Comparison of ENCODE assay signal across 1 cellular context in the genomic region with DNA sequence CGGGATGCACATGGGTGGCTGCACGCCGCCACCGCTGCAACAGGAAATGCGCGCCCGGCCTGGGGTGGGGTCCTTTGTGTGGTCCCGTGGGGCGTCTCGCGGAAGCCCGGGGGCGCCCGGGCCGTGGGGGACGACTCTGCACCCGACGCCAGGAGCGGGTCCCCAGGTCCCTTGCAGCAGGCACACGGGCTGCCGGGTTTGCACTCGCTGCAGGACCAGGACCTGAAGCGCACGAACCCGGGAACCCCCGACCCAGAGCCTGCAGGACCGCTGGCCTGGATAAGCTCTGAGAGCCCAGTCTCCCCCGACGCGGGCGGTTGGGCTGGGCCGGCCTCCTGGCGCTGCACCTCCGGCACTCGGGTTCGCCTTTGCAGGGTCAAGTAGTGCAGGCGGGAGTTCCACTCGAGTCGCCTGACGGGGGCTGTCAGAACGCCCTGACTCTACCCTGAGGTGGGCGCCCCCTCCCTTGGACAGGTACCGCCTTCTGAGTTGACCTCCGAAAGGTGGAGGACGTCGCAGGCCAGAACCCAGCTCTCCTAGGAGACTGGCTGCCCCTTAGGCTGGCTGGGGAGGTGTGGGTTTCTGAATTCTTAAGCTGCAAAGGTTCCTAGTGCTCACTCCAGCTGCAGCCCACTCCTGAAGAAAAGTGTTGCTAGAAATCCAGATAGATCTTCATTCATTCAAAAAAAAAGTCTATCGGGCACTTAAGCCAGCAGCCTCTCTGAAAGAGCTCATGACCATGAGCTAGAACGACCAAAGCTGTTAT.
TF ChIP-seq lines count a peak whose summit lies in the region.

No MANE protein-coding gene starts in this region.

TF ChIP-seq in HepG2, 621 proteins besides CTCF, POLR2A, EP300 and RAD21 (continued from another document and continues in another):
- TF ChIP-seq IKZF1 (IDR thresholded peaks at IDR 0.05) (no peak), ASH2L (IDR thresholded peaks at IDR 0.05; ENCODE audit: insufficient read length, low read depth, low read length) (no peak), BCL6 (CRISPR knock-in tag; IDR thresholded peaks at IDR 0.05) (no peak), ZNF589 (CRISPR knock-in tag; conservative IDR thresholded peaks at IDR 0.05) (no peak), JUN (CRISPR knock-in tag; IDR thresholded peaks at IDR 0.05) (no peak), MIER2 (CRISPR knock-in tag; IDR thresholded peaks at IDR 0.05) (no peak), DNMT3B (CRISPR knock-in tag; conservative IDR thresholded peaks at IDR 0.05) (no peak), HNRNPUL1 (IDR thresholded peaks at IDR 0.05; ENCODE audit: low read depth, low read length) (no peak), SAP130 (CRISPR knock-in tag; IDR thresholded peaks at IDR 0.05; ENCODE audit: low read depth) (peak; percentile 40; the same call in 1 of the 2 replicates), SETDB1 (CRISPR knock-in tag; IDR thresholded peaks at IDR 0.05; ENCODE audit: borderline replicate concordance) (no peak), PITX1 (CRISPR knock-in tag; IDR thresholded peaks at IDR 0.05) (no peak), ARID2 (CRISPR knock-in tag; IDR thresholded peaks at IDR 0.05; ENCODE audit: borderline replicate concordance) (peak; percentile 80; the same call in 1 of the 2 replicates), HDAC1 (CRISPR knock-in tag; IDR thresholded peaks at IDR 0.05) (peak; percentile 55), TBX2 (CRISPR knock-in tag; IDR thresholded peaks at IDR 0.05; ENCODE audit: borderline replicate concordance) (peak; percentile 74), SMAD1 (CRISPR knock-in tag; IDR thresholded peaks at IDR 0.05; ENCODE audit: borderline replicate concordance, low read depth) (no peak), HNF4G (IDR thresholded peaks at IDR 0.05; ENCODE audit: borderline replicate concordance, low read depth, low read length) (no peak), HNF4G (CRISPR knock-in tag; IDR thresholded peaks at IDR 0.05; ENCODE audit: borderline replicate concordance, low read depth) (no peak), TMF1 (CRISPR knock-in tag; IDR thresholded peaks at IDR 0.05; ENCODE audit: low read depth) (no peak), BORCS8-MEF2B (CRISPR knock-in tag; IDR thresholded peaks at IDR 0.05) (peak; percentile 67; the same call in 1 of the 2 replicates), ZNF44 (CRISPR knock-in tag; IDR thresholded peaks at IDR 0.05) (no peak), SMYD3 (CRISPR knock-in tag; IDR thresholded peaks at IDR 0.05) (no peak), NRL (CRISPR knock-in tag; IDR thresholded peaks at IDR 0.05; ENCODE audit: borderline replicate concordance) (0 out of 2 replicates have a peak, but pooled peaks have one; percentile 32), REPIN1 (CRISPR knock-in tag; IDR thresholded peaks at IDR 0.05; ENCODE audit: borderline replicate concordance, low read depth) (no peak), ARHGAP35 (CRISPR knock-in tag; IDR thresholded peaks at IDR 0.05; ENCODE audit: borderline replicate concordance) (0 out of 2 replicates have a peak, but pooled peaks have one; percentile 22), ZNF605 (CRISPR knock-in tag; IDR thresholded peaks at IDR 0.05) (no peak), ZNF430 (CRISPR knock-in tag; IDR thresholded peaks at IDR 0.05) (no peak; the same call in 1 of the 2 replicates), ZFX (CRISPR knock-in tag; IDR thresholded peaks at IDR 0.05; ENCODE audit: low read depth) (no peak; the same call in 1 of the 2 replicates), ZNF629 (CRISPR knock-in tag; conservative IDR thresholded peaks at IDR 0.05) (no peak), ISX (CRISPR knock-in tag; conservative IDR thresholded peaks at IDR 0.05) (no peak), PHB2 (IDR thresholded peaks at IDR 0.05; ENCODE audit: partially characterized antibody) (no peak), JUNB (CRISPR knock-in tag; IDR thresholded peaks at IDR 0.05; ENCODE audit: borderline replicate concordance) (no peak), ZFAT (CRISPR knock-in tag; conservative IDR thresholded peaks at IDR 0.05) (no peak), ZNF792 (CRISPR knock-in tag; IDR thresholded peaks at IDR 0.05) (0 out of 2 replicates have a peak, but pooled peaks have one; percentile 6), ZNF205 (CRISPR knock-in tag; IDR thresholded peaks at IDR 0.05) (no peak), YEATS2 (CRISPR knock-in tag; IDR thresholded peaks at IDR 0.05; ENCODE audit: borderline replicate concordance) (no peak), RXRA (CRISPR knock-in tag; IDR thresholded peaks at IDR 0.05) (0 out of 2 replicates have a peak, but pooled peaks have one; percentile 36)
- TF ChIP-seq, protein P1, sequence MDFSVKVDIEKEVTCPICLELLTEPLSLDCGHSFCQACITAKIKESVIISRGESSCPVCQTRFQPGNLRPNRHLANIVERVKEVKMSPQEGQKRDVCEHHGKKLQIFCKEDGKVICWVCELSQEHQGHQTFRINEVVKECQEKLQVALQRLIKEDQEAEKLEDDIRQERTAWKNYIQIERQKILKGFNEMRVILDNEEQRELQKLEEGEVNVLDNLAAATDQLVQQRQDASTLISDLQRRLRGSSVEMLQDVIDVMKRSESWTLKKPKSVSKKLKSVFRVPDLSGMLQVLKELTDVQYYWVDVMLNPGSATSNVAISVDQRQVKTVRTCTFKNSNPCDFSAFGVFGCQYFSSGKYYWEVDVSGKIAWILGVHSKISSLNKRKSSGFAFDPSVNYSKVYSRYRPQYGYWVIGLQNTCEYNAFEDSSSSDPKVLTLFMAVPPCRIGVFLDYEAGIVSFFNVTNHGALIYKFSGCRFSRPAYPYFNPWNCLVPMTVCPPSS (IDR thresholded peaks at IDR 0.05): no peak
- TF ChIP-seq, protein P2, sequence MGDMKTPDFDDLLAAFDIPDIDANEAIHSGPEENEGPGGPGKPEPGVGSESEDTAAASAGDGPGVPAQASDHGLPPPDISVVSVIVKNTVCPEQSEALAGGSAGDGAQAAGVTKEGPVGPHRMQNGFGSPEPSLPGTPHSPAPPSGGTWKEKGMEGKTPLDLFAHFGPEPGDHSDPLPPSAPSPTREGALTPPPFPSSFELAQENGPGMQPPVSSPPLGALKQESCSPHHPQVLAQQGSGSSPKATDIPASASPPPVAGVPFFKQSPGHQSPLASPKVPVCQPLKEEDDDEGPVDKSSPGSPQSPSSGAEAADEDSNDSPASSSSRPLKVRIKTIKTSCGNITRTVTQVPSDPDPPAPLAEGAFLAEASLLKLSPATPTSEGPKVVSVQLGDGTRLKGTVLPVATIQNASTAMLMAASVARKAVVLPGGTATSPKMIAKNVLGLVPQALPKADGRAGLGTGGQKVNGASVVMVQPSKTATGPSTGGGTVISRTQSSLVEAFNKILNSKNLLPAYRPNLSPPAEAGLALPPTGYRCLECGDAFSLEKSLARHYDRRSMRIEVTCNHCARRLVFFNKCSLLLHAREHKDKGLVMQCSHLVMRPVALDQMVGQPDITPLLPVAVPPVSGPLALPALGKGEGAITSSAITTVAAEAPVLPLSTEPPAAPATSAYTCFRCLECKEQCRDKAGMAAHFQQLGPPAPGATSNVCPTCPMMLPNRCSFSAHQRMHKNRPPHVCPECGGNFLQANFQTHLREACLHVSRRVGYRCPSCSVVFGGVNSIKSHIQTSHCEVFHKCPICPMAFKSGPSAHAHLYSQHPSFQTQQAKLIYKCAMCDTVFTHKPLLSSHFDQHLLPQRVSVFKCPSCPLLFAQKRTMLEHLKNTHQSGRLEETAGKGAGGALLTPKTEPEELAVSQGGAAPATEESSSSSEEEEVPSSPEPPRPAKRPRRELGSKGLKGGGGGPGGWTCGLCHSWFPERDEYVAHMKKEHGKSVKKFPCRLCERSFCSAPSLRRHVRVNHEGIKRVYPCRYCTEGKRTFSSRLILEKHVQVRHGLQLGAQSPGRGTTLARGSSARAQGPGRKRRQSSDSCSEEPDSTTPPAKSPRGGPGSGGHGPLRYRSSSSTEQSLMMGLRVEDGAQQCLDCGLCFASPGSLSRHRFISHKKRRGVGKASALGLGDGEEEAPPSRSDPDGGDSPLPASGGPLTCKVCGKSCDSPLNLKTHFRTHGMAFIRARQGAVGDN (CRISPR knock-in tag; IDR thresholded peaks at IDR 0.05): peak; percentile 74
- TF ChIP-seq, protein P3, sequence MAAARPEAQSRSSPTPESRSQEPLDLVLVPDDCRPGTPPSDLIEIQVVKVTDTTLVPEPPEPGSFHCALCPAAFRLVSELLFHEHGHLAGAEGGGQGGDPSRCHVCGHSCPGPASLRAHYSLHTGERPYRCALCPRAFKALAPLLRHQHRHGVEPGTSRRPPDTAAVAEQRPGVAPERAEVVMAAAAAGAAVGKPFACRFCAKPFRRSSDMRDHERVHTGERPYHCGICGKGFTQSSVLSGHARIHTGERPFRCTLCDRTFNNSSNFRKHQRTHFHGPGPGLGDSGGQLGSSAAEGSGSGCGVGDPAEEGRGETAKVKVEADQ (CRISPR knock-in tag; IDR thresholded peaks at IDR 0.05; ENCODE audit: borderline replicate concordance): 0 out of 2 replicates have a peak, but pooled peaks have one; percentile 12
- TF ChIP-seq, protein P4, sequence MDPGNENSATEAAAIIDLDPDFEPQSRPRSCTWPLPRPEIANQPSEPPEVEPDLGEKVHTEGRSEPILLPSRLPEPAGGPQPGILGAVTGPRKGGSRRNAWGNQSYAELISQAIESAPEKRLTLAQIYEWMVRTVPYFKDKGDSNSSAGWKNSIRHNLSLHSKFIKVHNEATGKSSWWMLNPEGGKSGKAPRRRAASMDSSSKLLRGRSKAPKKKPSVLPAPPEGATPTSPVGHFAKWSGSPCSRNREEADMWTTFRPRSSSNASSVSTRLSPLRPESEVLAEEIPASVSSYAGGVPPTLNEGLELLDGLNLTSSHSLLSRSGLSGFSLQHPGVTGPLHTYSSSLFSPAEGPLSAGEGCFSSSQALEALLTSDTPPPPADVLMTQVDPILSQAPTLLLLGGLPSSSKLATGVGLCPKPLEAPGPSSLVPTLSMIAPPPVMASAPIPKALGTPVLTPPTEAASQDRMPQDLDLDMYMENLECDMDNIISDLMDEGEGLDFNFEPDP (CRISPR knock-in tag; conservative IDR thresholded peaks at IDR 0.05): 0 out of 2 replicates have a peak, but pooled peaks have one; percentile 73
- TF ChIP-seq, protein P5, sequence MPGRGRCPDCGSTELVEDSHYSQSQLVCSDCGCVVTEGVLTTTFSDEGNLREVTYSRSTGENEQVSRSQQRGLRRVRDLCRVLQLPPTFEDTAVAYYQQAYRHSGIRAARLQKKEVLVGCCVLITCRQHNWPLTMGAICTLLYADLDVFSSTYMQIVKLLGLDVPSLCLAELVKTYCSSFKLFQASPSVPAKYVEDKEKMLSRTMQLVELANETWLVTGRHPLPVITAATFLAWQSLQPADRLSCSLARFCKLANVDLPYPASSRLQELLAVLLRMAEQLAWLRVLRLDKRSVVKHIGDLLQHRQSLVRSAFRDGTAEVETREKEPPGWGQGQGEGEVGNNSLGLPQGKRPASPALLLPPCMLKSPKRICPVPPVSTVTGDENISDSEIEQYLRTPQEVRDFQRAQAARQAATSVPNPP (CRISPR knock-in tag; IDR thresholded peaks at IDR 0.05): no peak
- TF ChIP-seq, protein P6, sequence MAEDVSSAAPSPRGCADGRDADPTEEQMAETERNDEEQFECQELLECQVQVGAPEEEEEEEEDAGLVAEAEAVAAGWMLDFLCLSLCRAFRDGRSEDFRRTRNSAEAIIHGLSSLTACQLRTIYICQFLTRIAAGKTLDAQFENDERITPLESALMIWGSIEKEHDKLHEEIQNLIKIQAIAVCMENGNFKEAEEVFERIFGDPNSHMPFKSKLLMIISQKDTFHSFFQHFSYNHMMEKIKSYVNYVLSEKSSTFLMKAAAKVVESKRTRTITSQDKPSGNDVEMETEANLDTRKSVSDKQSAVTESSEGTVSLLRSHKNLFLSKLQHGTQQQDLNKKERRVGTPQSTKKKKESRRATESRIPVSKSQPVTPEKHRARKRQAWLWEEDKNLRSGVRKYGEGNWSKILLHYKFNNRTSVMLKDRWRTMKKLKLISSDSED (CRISPR knock-in tag; IDR thresholded peaks at IDR 0.05): no peak
- TF ChIP-seq, protein P7, sequence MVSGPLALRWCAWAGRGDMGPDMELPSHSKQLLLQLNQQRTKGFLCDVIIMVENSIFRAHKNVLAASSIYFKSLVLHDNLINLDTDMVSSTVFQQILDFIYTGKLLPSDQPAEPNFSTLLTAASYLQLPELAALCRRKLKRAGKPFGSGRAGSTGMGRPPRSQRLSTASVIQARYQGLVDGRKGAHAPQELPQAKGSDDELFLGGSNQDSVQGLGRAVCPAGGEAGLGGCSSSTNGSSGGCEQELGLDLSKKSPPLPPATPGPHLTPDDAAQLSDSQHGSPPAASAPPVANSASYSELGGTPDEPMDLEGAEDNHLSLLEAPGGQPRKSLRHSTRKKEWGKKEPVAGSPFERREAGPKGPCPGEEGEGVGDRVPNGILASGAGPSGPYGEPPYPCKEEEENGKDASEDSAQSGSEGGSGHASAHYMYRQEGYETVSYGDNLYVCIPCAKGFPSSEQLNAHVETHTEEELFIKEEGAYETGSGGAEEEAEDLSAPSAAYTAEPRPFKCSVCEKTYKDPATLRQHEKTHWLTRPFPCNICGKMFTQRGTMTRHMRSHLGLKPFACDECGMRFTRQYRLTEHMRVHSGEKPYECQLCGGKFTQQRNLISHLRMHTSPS (CRISPR knock-in tag; IDR thresholded peaks at IDR 0.05; ENCODE audit: low read depth): no peak
- TF ChIP-seq, protein P8, sequence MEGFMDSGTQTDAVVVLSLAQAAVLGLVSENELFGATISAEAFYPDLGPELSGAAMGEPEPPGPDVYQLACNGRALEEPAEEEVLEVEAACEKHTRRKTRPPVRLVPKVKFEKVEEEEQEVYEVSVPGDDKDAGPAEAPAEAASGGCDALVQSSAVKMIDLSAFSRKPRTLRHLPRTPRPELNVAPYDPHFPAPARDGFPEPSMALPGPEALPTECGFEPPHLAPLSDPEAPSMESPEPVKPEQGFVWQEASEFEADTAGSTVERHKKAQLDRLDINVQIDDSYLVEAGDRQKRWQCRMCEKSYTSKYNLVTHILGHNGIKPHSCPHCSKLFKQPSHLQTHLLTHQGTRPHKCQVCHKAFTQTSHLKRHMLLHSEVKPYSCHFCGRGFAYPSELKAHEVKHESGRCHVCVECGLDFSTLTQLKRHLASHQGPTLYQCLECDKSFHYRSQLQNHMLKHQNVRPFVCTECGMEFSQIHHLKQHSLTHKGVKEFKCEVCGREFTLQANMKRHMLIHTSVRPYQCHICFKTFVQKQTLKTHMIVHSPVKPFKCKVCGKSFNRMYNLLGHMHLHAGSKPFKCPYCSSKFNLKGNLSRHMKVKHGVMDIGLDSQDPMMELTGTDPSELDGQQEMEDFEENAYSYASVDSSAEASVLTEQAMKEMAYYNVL (CRISPR knock-in tag; IDR thresholded peaks at IDR 0.05; ENCODE audit: borderline replicate concordance): no peak
- TF ChIP-seq, protein P9, sequence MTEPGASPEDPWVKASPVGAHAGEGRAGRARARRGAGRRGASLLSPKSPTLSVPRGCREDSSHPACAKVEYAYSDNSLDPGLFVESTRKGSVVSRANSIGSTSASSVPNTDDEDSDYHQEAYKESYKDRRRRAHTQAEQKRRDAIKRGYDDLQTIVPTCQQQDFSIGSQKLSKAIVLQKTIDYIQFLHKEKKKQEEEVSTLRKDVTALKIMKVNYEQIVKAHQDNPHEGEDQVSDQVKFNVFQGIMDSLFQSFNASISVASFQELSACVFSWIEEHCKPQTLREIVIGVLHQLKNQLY (CRISPR knock-in tag; IDR thresholded peaks at IDR 0.05): no peak
